1 cellular context compared by ENCODE assay signal in the genomic region with DNA sequence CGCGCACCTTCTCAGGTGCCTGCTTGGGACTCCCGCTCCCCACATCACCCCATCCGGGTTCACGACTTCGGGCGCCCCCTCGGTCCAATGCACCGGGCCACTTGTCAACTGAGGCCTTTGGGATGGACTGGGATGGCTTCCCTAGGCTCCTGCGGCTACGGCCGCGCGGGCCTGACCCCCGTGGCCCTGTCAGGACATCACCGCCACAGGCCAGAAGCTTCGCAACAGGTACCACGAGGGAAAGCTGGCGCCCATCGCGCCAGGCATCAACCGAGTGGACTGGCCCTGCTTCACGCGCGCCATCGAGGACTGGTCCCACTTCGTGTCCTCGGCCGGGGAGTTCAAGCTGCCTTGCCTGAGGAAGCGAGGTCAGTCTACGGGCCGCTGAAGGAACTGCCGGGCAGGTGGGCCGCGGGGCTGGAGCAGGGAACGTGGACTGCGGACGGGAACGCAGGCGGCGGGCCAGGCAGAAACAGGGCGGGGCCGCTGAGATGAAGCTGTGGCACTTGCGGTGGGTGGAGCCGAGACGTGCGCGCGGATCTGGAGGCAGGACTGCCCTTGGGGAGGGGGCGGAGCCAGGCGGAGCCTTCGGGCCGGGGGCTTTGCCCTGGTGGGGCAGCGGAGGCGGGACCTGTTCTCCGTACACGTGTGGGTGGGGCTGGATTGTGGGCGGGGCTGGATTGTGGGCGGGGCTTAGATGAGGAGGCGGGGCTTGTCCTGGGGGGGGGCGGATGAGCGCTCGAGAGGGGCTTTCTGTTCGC.
TF ChIP-seq lines count a peak whose summit lies in the region.

No MANE protein-coding gene starts in this region.

TF ChIP-seq in HepG2, 621 proteins besides CTCF, POLR2A, EP300 and RAD21 (continued from another document):
- TF ChIP-seq, protein P1, sequence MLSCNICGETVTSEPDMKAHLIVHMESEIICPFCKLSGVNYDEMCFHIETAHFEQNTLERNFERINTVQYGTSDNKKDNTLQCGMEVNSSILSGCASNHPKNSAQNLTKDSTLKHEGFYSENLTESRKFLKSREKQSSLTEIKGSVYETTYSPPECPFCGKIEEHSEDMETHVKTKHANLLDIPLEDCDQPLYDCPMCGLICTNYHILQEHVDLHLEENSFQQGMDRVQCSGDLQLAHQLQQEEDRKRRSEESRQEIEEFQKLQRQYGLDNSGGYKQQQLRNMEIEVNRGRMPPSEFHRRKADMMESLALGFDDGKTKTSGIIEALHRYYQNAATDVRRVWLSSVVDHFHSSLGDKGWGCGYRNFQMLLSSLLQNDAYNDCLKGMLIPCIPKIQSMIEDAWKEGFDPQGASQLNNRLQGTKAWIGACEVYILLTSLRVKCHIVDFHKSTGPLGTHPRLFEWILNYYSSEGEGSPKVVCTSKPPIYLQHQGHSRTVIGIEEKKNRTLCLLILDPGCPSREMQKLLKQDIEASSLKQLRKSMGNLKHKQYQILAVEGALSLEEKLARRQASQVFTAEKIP (CRISPR knock-in tag; IDR thresholded peaks at IDR 0.05; ENCODE audit: borderline replicate concordance), result no peak
- TF ChIP-seq CHD2 (IDR thresholded peaks at IDR 0.05; ENCODE audit: low read depth, low read length), result no peak
- no peak for TF ChIP-seq HOXA5 (CRISPR knock-in tag; IDR thresholded peaks at IDR 0.05)
- TF ChIP-seq SCMH1 (CRISPR knock-in tag; IDR thresholded peaks at IDR 0.05; ENCODE audit: borderline replicate concordance), result no peak
- no peak for TF ChIP-seq SIN3A (IDR thresholded peaks at IDR 0.05; ENCODE audit: borderline replicate concordance, low read depth, low read length)
- TF ChIP-seq MAFF (IDR thresholded peaks at IDR 0.05; ENCODE audit: low read depth, low read length), result no peak
- no peak for TF ChIP-seq CBX1 (IDR thresholded peaks at IDR 0.05; ENCODE audit: low read depth)
- TF ChIP-seq, protein P2, sequence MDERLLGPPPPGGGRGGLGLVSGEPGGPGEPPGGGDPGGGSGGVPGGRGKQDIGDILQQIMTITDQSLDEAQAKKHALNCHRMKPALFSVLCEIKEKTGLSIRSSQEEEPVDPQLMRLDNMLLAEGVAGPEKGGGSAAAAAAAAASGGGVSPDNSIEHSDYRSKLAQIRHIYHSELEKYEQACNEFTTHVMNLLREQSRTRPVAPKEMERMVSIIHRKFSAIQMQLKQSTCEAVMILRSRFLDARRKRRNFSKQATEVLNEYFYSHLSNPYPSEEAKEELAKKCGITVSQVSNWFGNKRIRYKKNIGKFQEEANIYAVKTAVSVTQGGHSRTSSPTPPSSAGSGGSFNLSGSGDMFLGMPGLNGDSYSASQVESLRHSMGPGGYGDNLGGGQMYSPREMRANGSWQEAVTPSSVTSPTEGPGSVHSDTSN (CRISPR knock-in tag; IDR thresholded peaks at IDR 0.05), result no peak
- TF ChIP-seq SP4 (CRISPR knock-in tag; IDR thresholded peaks at IDR 0.05), result no peak; the same call in 1 of the 2 replicates
- TF ChIP-seq ZNF24 (IDR thresholded peaks at IDR 0.05), result no peak
